In genomic region chr5:1289559-1289958, GRCh38 we compare ENCODE assay signal across 1 cellular context. TPM values are rescaled to one million over a fixed set of nuclear protein-coding genes. Genes with fewer than 3 reads are reported as not detected.
"Had no signal": no experiment of that assay in that cellular context is flagged by ENCODE, and none has a peak within 500 bp of the region (broad histone marks: within the 10 kb centered on the region; RNA-seq: fewer than 3 reads in every experiment).

No MANE protein-coding gene starts in this region.

RNA-seq across cellular contexts. Expression of gene TERT, which starts 5.3 kb away (rescaled TPM):
- total RNA-seq: IMR-90 had no signal
